Comparison of ENCODE assay signal across 16 cellular contexts in genomic region chr10:65377687-65378086, GRCh38.
"Had no signal": no experiment of that assay in that cellular context is flagged by ENCODE, and none has a peak within 500 bp of the region (broad histone marks: within the 10 kb centered on the region; RNA-seq: fewer than 3 reads in every experiment).

No MANE protein-coding gene starts in this region.

- DNase-seq: activated CD4-positive, alpha-beta memory T cell treated with anti-CD3 and anti-CD28 coated beads, Interleukin-2, amount 10 ng/mL, durations not matched to agents 7 days and 5 days; activated CD4-positive, alpha-beta T cell treated with anti-CD3 and anti-CD28 coated beads for 36 hours; activated effector memory CD4-positive, alpha-beta T cell treated with anti-CD3 and anti-CD28 coated beads, Interleukin-2, amount 50 U/mL, for 16 hours; activated T-cell treated with anti-CD3 and anti-CD28 coated beads, Interleukin-2, amount 50 U/mL, for 4 hours; adrenal gland; body of pancreas; caudate nucleus; kidney glomerular epithelial cell; lower lobe of right lung; naive thymus-derived CD4-positive, alpha-beta T cell; stimulated activated CD4-positive, alpha-beta T cell treated with anti-CD3 and anti-CD28 coated beads, Interleukin-4, amount 100 ng/mL, for 24 hours; stimulated activated naive CD4-positive, alpha-beta T cell; substantia nigra; T-helper 17 cell; transverse colon; WERI-Rb-1 had no signal
